ENCODE assay signal across 8 cellular contexts in the genomic region with DNA sequence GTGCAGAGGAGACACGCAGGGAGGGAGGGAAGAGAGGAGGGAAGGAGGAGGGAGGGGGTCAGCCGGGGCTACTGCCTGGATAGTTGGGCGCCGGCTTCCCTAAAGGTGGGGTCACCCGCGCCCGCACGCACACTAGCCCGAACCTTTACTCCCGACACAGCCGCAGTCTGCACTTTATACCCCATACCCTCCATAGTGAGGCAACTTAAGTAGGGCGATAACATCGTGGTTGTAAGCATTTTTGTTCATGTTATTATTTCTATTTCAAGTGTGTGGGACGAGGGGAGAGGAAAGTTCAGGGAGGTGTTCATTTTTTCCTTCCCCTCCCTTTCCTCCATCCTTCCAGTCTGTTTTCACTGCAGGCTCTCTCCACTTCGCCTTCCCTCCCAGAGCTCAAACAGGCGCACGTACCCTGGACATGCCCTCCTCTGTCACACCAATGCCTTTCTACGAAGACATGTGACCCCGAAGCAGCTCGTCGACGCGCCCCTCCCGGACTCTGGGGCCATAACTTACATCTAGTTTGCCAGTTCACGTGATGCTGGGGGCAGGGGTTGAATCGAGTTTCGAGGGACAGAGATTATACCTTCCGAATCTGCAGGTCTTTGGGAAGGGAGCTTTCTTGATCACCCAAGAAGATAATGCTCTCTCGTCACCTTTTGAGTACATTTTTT. TPM values are rescaled to one million over a fixed set of nuclear protein-coding genes. Genes with fewer than 3 reads are reported as not detected.
DNase-seq lines count a peak whose midpoint lies in the region; ATAC-seq and TF ChIP-seq lines count a peak whose summit lies in the region.

A gene with protein sequence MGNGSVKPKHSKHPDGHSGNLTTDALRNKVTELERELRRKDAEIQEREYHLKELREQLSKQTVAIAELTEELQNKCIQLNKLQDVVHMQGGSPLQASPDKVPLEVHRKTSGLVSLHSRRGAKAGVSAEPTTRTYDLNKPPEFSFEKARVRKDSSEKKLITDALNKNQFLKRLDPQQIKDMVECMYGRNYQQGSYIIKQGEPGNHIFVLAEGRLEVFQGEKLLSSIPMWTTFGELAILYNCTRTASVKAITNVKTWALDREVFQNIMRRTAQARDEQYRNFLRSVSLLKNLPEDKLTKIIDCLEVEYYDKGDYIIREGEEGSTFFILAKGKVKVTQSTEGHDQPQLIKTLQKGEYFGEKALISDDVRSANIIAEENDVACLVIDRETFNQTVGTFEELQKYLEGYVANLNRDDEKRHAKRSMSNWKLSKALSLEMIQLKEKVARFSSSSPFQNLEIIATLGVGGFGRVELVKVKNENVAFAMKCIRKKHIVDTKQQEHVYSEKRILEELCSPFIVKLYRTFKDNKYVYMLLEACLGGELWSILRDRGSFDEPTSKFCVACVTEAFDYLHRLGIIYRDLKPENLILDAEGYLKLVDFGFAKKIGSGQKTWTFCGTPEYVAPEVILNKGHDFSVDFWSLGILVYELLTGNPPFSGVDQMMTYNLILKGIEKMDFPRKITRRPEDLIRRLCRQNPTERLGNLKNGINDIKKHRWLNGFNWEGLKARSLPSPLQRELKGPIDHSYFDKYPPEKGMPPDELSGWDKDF (minus strand): TSS at position 4 of the 674 bp plus-strand sequence. CDS start 10,175 bp downstream, outside the sequence.

- H3K27ac ChIP-seq in H9 (ENCODE audit: insufficient read length, low read depth, low read length) (no peak within 1 kb of the TSS), heart right ventricle (no peak within 1 kb of the TSS), rectal smooth muscle tissue (ENCODE audit: low read depth, low read length) (no peak within 1 kb of the TSS), A673 (ENCODE audit: low read depth, low read length, poor library complexity, severe bottlenecking) (no peak within 1 kb of the TSS)

- POLR2A ChIA-PET in A673 (lab: Charles Lee; ENCODE audit: low non-redundant PET): no interaction called here

- H2BK15ac ChIP-seq in H9 (ENCODE audit: low read depth, low read length): no peak within 1 kb of the TSS

- ATAC-seq in T-helper 17 cell: peak; percentile 10
- ATAC-seq in heart right ventricle: peak in 2 of 8 donors; percentile 7 to 18
- ATAC-seq in HG02763 (IDR thresholded peaks at IDR 0.05; ENCODE audit: unreplicated experiment): no peak

- H3K79me2 ChIP-seq in H9 (ENCODE audit: insufficient read depth, low read length): no peaks in the 10 kb centered on the region

- H3K4ac ChIP-seq in H9 (ENCODE audit: low read depth, low read length): no peak within 1 kb of the TSS

- no peak within 1 kb of the TSS for H4K91ac ChIP-seq in H9 (ENCODE audit: insufficient read length, low read depth, low read length)

- H3K23ac ChIP-seq in H9 (ENCODE audit: insufficient read length, low read depth, low read length): no peak within 1 kb of the TSS

- H3K4me3 Mint-ChIP-seq in H9 (peak within 1 kb of the TSS; percentile 79 to 93), T-helper 17 cell (peak within 1 kb of the TSS; percentile 65)

- H3K56ac ChIP-seq in H9 (ENCODE audit: insufficient read length, low read depth, low read length): no peak within 1 kb of the TSS

- no peak within 1 kb of the TSS for H3K27ac Mint-ChIP-seq in H9
- H3K27ac Mint-ChIP-seq in T-helper 17 cell: no peak within 1 kb of the TSS

- no peak within 1 kb of the TSS for H2BK5ac ChIP-seq in H9 (ENCODE audit: insufficient read length, low read length)

- H3K4me1 Mint-ChIP-seq in H9 (peaks cover 11 to 13% of the 10 kb centered on the region in 2 experiments), T-helper 17 cell (peaks cover 7% of the 10 kb centered on the region)

- no peaks in the 10 kb centered on the region for H3K36me3 Mint-ChIP-seq in H9 (ENCODE audit: insufficient read depth in 1 of 3, low read depth in 3 of 3)
- H3K36me3 Mint-ChIP-seq in T-helper 17 cell (ENCODE audit: low read depth): no peaks in the 10 kb centered on the region

- H2AK5ac ChIP-seq in H9 (ENCODE audit: insufficient read length, low read length): no peak within 1 kb of the TSS

- H3K9me3 Mint-ChIP-seq in H9: no peaks in the 10 kb centered on the region

- H2BK12ac ChIP-seq in H9 (ENCODE audit: insufficient read length, low read depth, low read length): no peak within 1 kb of the TSS

- BruUV-seq in A673 (replicated peaks; lab: Mats Ljungman, UMichigan): no TSS peak

- H3K9me3 ChIP-seq in H9 (ENCODE audit: control insufficient read depth, low read depth, low read length) (no peaks in the 10 kb centered on the region), T-helper 17 cell (ENCODE audit: control insufficient read depth, low read length, poor library complexity, severe bottlenecking) (no peaks in the 10 kb centered on the region), heart right ventricle (peaks cover 0 to 4% (median 0%) of the 10 kb centered on the region in 11 donors), A673 (ENCODE audit: low read depth, low read length, poor library complexity, severe bottlenecking) (no peaks in the 10 kb centered on the region)

- H3K4me3 ChIP-seq in heart right ventricle: peak within 1 kb of the TSS in 9 of 10 donors; percentile 11 to 41 (median 30)
- H3K4me3 ChIP-seq in rectal smooth muscle tissue (ENCODE audit: low read length): peak within 1 kb of the TSS; percentile 65
- H3K4me3 ChIP-seq in A673 (ENCODE audit: low read depth, low read length, poor library complexity, severe bottlenecking): no peak within 1 kb of the TSS

- H2BK120ac ChIP-seq in H9 (ENCODE audit: low read depth, low read length, poor library complexity, severe bottlenecking): no peak within 1 kb of the TSS

- no peak within 1 kb of the TSS for H3K14ac ChIP-seq in H9 (ENCODE audit: insufficient read depth, low read length)

- peak; percentile 61 for DNase-seq in H9
- no peak for DNase-seq in T-helper 17 cell
- DNase-seq in heart right ventricle: no peak
- DNase-seq in GOT3 (lab: John Stamatoyannopoulos, UW): no peak
- no peak for DNase-seq in A673 (ENCODE audit: low spot score)
- DNase-seq in cerebellar nuclear complex (lab: John Stamatoyannopoulos, UW): no peak

- H3K27me3 Mint-ChIP-seq in H9 (ENCODE audit: low read depth): peaks cover 42% of the 10 kb centered on the region
- H3K27me3 Mint-ChIP-seq in T-helper 17 cell: peaks cover 19% of the 10 kb centered on the region

- intact Hi-C loops in heart right ventricle (cut with DNase I) (no loop called here), A673 (cut with micrococcal nuclease; ENCODE audit: unreplicated experiment) (no loop called here)

- no peak within 1 kb of the TSS for H3K18ac ChIP-seq in H9 (ENCODE audit: insufficient read length, low read depth, low read length)

- H3K9ac ChIP-seq in H9 (ENCODE audit: extremely low read depth, insufficient read length, low read length) (no peak within 1 kb of the TSS), rectal smooth muscle tissue (ENCODE audit: low read length) (no peak within 1 kb of the TSS)

- no CpG with 5 or more reads among the region's 29 CpGs for WGBS in H9 (ENCODE audit: extremely low coverage, insufficient read length, low lambda C conversion rate)
- WGBS in heart right ventricle, 2 donors: 2 to 3% methylated on average over 29 of the region's 29 CpGs

- no peak within 1 kb of the TSS for H4K8ac ChIP-seq in H9 (replicated peaks; ENCODE audit: insufficient read length, low read depth, low read length)

- no peak within 1 kb of the TSS for H3T11ph ChIP-seq in H9 (ENCODE audit: low read length)

- H3K23me2 ChIP-seq in H9 (ENCODE audit: insufficient read length, low read depth, low read length, poor library complexity, severe bottlenecking): no peaks in the 10 kb centered on the region

- no peak within 1 kb of the TSS for H2BK20ac ChIP-seq in H9 (ENCODE audit: low read depth, low read length, poor library complexity, severe bottlenecking)

- H3K4me1 ChIP-seq in H9 (ENCODE audit: insufficient read depth, low read length) (no peaks in the 10 kb centered on the region), heart right ventricle (peaks cover 0 to 10% (median 0%) of the 10 kb centered on the region in 9 donors), rectal smooth muscle tissue (ENCODE audit: control insufficient read depth, insufficient read depth, low read length) (no peaks in the 10 kb centered on the region), A673 (ENCODE audit: insufficient read depth, low read length, poor library complexity, severe bottlenecking) (no peaks in the 10 kb centered on the region)

- H4K20me1 ChIP-seq in H9 (ENCODE audit: control insufficient read depth, insufficient read depth, insufficient read length): no peaks in the 10 kb centered on the region

- H3K27me3 ChIP-seq in H9 (ENCODE audit: insufficient read depth, low read length) (peaks cover 28% of the 10 kb centered on the region; the same call in 1 of the 2 replicates), heart right ventricle (peaks cover 0 to 69% (median 36%) of the 10 kb centered on the region in 7 donors), rectal smooth muscle tissue (ENCODE audit: control insufficient read depth, insufficient read depth, low read length) (no peaks in the 10 kb centered on the region), A673 (replicated peaks; ENCODE audit: insufficient read depth, low read depth, low read length, poor library complexity) (peaks cover 41% of the 10 kb centered on the region)

- no peaks in the 10 kb centered on the region for H3K79me1 ChIP-seq in H9 (ENCODE audit: insufficient read depth, low read depth, low read length, poor library complexity, severe bottlenecking)

- no peak within 1 kb of the TSS for H2AFZ ChIP-seq in H9 (ENCODE audit: low read length)

- no peak for TF ChIP-seq CTCF in H9 (conservative IDR thresholded peaks at IDR 0.05)
- TF ChIP-seq CTCF in heart right ventricle (IDR thresholded peaks at IDR 0.05): no peak
- no peak for TF ChIP-seq CTCF in A673 (conservative IDR thresholded peaks at IDR 0.05; ENCODE audit: low read depth, low read length)

- H4K5ac ChIP-seq in H9 (ENCODE audit: insufficient read length, low read depth, low read length): no peak within 1 kb of the TSS

- CTCF ChIA-PET in A673 (lab: Charles Lee): no interaction called here

- H3K36me3 ChIP-seq in heart right ventricle (no peaks in the 10 kb centered on the region), rectal smooth muscle tissue (ENCODE audit: control insufficient read depth, insufficient read depth, low read length) (no peaks in the 10 kb centered on the region), A673 (ENCODE audit: insufficient read depth, low read length, poor library complexity, severe bottlenecking) (no peaks in the 10 kb centered on the region)

- H3K4me2 ChIP-seq in H9 (ENCODE audit: insufficient read depth, insufficient read length, low read length): peak within 1 kb of the TSS; percentile 70

RNA-seq across cellular contexts. Expression of the gene that starts here (rescaled TPM):
- total RNA-seq in H9 (2021) (1.6 and 1.9 TPM in 2 replicates), T-helper 17 cell (under 1 TPM; 0.10 to 0.55 TPM), heart right ventricle (under 1 TPM in 3 of 10 donors, not detected in 7; 0.17 to 0.51 (median 0.20) TPM), A673 (2021) (not detected in 2 replicates)
- not detected for polyA plus RNA-seq in heart right ventricle

Comparison
In these comparisons a context has a peak if more than half of its experiments do, and no peak if none do; other contexts are left out.
1. Peak in ATAC-seq in T-helper 17 cell; RNA of the gene not detected or under 1 TPM.